Comparison of ENCODE assay signal across 24 cellular contexts in genomic region chr7:87806150-87806549, GRCh38.
DNase-seq lines count a peak whose midpoint lies in the region; ATAC-seq and TF ChIP-seq lines count a peak whose summit lies in the region.
"Had no signal": no experiment of that assay in that cellular context is flagged by ENCODE, and none has a peak within 500 bp of the region (broad histone marks: within the 10 kb centered on the region; RNA-seq: fewer than 3 reads in every experiment).

No MANE protein-coding gene starts in this region.

- H3K4me3 ChIP-seq in neural progenitor cell, result no peak overlapping the region
- H3K4me3 ChIP-seq in hepatocyte, result no peak overlapping the region
- H3K4me3 ChIP-seq: GM23338, HAP-1, SK-N-MC had no signal

- peaks cover 36% of the 10 kb centered on the region for H3K4me1 ChIP-seq in neural progenitor cell
- peaks cover 6% of the 10 kb centered on the region for H3K4me1 ChIP-seq in hepatocyte (ENCODE audit: insufficient read depth)

- no peak for DNase-seq in activated naive CD8-positive, alpha-beta T cell treated with anti-CD3 and anti-CD28 coated beads, Interleukin-2, amount 50 U/mL, for 24 hours
- no peak for DNase-seq in activated naive CD8-positive, alpha-beta T cell treated with anti-CD3 and anti-CD28 coated beads for 36 hours
- DNase-seq in neural progenitor cell (ENCODE audit: low spot score) (no peak), chondrocyte (ENCODE audit: low spot score) (no peak), hepatocyte (ENCODE audit: low spot score) (no peak)
- DNase-seq in NK-92 treated with Interleukin-12 subunit alpha and Interleukin-12 subunit beta, amount 100 ng/mL, for 24 hours (lab: John Stamatoyannopoulos, UW), result no peak
- DNase-seq: Calu3, HFFc6, NCI-H1048, NCI-H1417 treated with DMSO at 0.1 percent for 48 hours, NCI-H1694 treated with DMSO at 0.1 percent for 48 hours, NCI-H2081 treated with DMSO at 0.1 percent for 48 hours, NCI-H2171, NCI-H226, NCI-H510A, SHP77 treated with DMSO at 0.1 percent for 48 hours had no signal

- H3K36me3 ChIP-seq in neural progenitor cell, result no peaks in the 10 kb centered on the region
- no peaks in the 10 kb centered on the region for H3K36me3 ChIP-seq in hepatocyte (replicated peaks; ENCODE audit: insufficient read depth, low read depth)
- H3K36me3 ChIP-seq: HAP-1 had no signal

- H3K27me3 ChIP-seq in neural progenitor cell (no peaks in the 10 kb centered on the region), hepatocyte (no peaks in the 10 kb centered on the region)

- no peaks in the 10 kb centered on the region for H3K9me2 ChIP-seq in hepatocyte (replicated peaks; ENCODE audit: insufficient read depth)

- H3K9me3 ChIP-seq in neural progenitor cell (ENCODE audit: low read depth), result no peaks in the 10 kb centered on the region
- H3K9me3 ChIP-seq in hepatocyte (ENCODE audit: low read depth), result no peaks in the 10 kb centered on the region
- H3K9me3 ChIP-seq: HAP-1 had no signal

- H2AFZ ChIP-seq in neural progenitor cell (replicated peaks), result peak overlapping the region; percentile 55
- no peak overlapping the region for H2AFZ ChIP-seq in hepatocyte
- H2AFZ ChIP-seq: GM23338 had no signal

- H3K4me1 Mint-ChIP-seq in activated naive CD8-positive, alpha-beta T cell treated with anti-CD3 and anti-CD28 coated beads, Interleukin-2, amount 50 U/mL, for 24 hours, result peaks cover 1% of the 10 kb centered on the region
- H3K4me1 Mint-ChIP-seq in activated naive CD8-positive, alpha-beta T cell treated with anti-CD3 and anti-CD28 coated beads for 36 hours, result no peaks in the 10 kb centered on the region
- H3K4me1 Mint-ChIP-seq in neural progenitor cell (peaks cover 12% of the 10 kb centered on the region), chondrocyte (ENCODE audit: low read depth) (no peaks in the 10 kb centered on the region)
- H3K4me1 Mint-ChIP-seq: IgD-negative memory B cell had no signal

- no peaks in the 10 kb centered on the region for H3K36me3 Mint-ChIP-seq in activated naive CD8-positive, alpha-beta T cell treated with anti-CD3 and anti-CD28 coated beads, Interleukin-2, amount 50 U/mL, for 24 hours (ENCODE audit: low read depth)
- H3K36me3 Mint-ChIP-seq in activated naive CD8-positive, alpha-beta T cell treated with anti-CD3 and anti-CD28 coated beads for 36 hours, result no peaks in the 10 kb centered on the region
- no peaks in the 10 kb centered on the region for H3K36me3 Mint-ChIP-seq in neural progenitor cell
- H3K36me3 Mint-ChIP-seq in chondrocyte (ENCODE audit: low read depth), result no peaks in the 10 kb centered on the region
- H3K36me3 Mint-ChIP-seq: IgD-negative memory B cell had no signal

- no peak overlapping the region for H3K27ac Mint-ChIP-seq in activated naive CD8-positive, alpha-beta T cell treated with anti-CD3 and anti-CD28 coated beads, Interleukin-2, amount 50 U/mL, for 24 hours
- H3K27ac Mint-ChIP-seq in activated naive CD8-positive, alpha-beta T cell treated with anti-CD3 and anti-CD28 coated beads for 36 hours, result no peak overlapping the region
- H3K27ac Mint-ChIP-seq in neural progenitor cell (no peak overlapping the region), chondrocyte (ENCODE audit: unreplicated experiment) (no peak overlapping the region)
- H3K27ac Mint-ChIP-seq: GM23338, HFFc6 had no signal

- H3K9me3 Mint-ChIP-seq in activated naive CD8-positive, alpha-beta T cell treated with anti-CD3 and anti-CD28 coated beads, Interleukin-2, amount 50 U/mL, for 24 hours, result no peaks in the 10 kb centered on the region
- H3K9me3 Mint-ChIP-seq in activated naive CD8-positive, alpha-beta T cell treated with anti-CD3 and anti-CD28 coated beads for 36 hours, result no peaks in the 10 kb centered on the region
- H3K9me3 Mint-ChIP-seq in neural progenitor cell (no peaks in the 10 kb centered on the region), chondrocyte (ENCODE audit: low read depth) (no peaks in the 10 kb centered on the region)
- H3K9me3 Mint-ChIP-seq: GM23338, HFFc6, IgD-negative memory B cell had no signal

- H3K27ac ChIP-seq in VCaP (peak overlapping the region; percentile 29), neural progenitor cell (no peak overlapping the region), hepatocyte (no peak overlapping the region)
- H3K27ac ChIP-seq: KMS-11, RWPE1, SK-N-MC had no signal

- no peaks in the 10 kb centered on the region for H3K27me3 Mint-ChIP-seq in activated naive CD8-positive, alpha-beta T cell treated with anti-CD3 and anti-CD28 coated beads, Interleukin-2, amount 50 U/mL, for 24 hours
- no peaks in the 10 kb centered on the region for H3K27me3 Mint-ChIP-seq in activated naive CD8-positive, alpha-beta T cell treated with anti-CD3 and anti-CD28 coated beads for 36 hours
- H3K27me3 Mint-ChIP-seq in neural progenitor cell (ENCODE audit: insufficient read depth, low read depth) (no peaks in the 10 kb centered on the region), chondrocyte (ENCODE audit: low read depth) (no peaks in the 10 kb centered on the region)
- H3K27me3 Mint-ChIP-seq: IgD-negative memory B cell had no signal

- peaks cover 18% of the 10 kb centered on the region for H3F3A ChIP-seq in neural progenitor cell (ENCODE audit: low read depth)

- no peak overlapping the region for H3K9ac ChIP-seq in neural progenitor cell
- H3K9ac ChIP-seq: KMS-11 had no signal

- no peaks in the 10 kb centered on the region for H3K79me2 ChIP-seq in neural progenitor cell (ENCODE audit: low read depth)
- H3K79me2 ChIP-seq in hepatocyte, result no peaks in the 10 kb centered on the region

- no peak overlapping the region for H3K4me2 ChIP-seq in neural progenitor cell
- H3K4me2 ChIP-seq in hepatocyte, result no peak overlapping the region
- H3K4me2 ChIP-seq: GM23338, KMS-11 had no signal

- peak; percentile 46 for ATAC-seq in activated naive CD8-positive, alpha-beta T cell treated with anti-CD3 and anti-CD28 coated beads, Interleukin-2, amount 50 U/mL, for 24 hours
- ATAC-seq: GM23338, Panc1 had no signal

- no peak overlapping the region for H3K4me3 Mint-ChIP-seq in activated naive CD8-positive, alpha-beta T cell treated with anti-CD3 and anti-CD28 coated beads, Interleukin-2, amount 50 U/mL, for 24 hours
- H3K4me3 Mint-ChIP-seq in activated naive CD8-positive, alpha-beta T cell treated with anti-CD3 and anti-CD28 coated beads for 36 hours, result no peak overlapping the region
- no peak overlapping the region for H3K4me3 Mint-ChIP-seq in neural progenitor cell
- no peak overlapping the region for H3K4me3 Mint-ChIP-seq in chondrocyte (ENCODE audit: unreplicated experiment)
- H3K4me3 Mint-ChIP-seq: GM23338, HFFc6, IgD-negative memory B cell had no signal

- TF ChIP-seq CTCF in VCaP (conservative IDR thresholded peaks at IDR 0.05) (no peak), neural progenitor cell (IDR thresholded peaks at IDR 0.05) (no peak), chondrocyte (IDR thresholded peaks at IDR 0.05) (no peak), hepatocyte (IDR thresholded peaks at IDR 0.05; ENCODE audit: poor library complexity) (no peak)

- no peaks in the 10 kb centered on the region for H4K20me1 ChIP-seq in neural progenitor cell (ENCODE audit: low read depth)
- no peaks in the 10 kb centered on the region for H4K20me1 ChIP-seq in hepatocyte (ENCODE audit: insufficient read depth, poor library complexity, severe bottlenecking)
